ENCODE assay signal across 18 cellular contexts in the genomic region with DNA sequence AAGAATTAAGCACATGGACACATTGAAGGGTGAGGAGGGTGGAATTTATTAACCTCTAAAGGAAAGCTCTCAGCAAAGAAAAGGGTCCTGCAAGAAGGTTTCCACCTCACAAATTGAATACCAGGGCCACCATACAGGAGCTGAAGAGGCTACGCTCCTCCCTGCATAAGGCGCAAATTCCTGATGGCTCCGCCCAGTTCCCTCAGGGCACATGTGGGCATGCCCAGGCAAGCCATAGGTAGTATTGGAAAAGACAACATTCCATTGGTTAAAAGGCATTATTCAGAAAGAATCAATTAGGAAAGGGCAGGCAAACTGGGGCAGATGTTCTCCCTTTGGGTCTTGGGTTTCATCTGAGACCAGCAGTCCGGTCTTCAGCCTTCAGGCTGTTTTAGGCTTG.
"Had no signal": no experiment of that assay in that cellular context is flagged by ENCODE, and none has a peak within 500 bp of the region (broad histone marks: within the 10 kb centered on the region; RNA-seq: fewer than 3 reads in every experiment).

No MANE protein-coding gene starts in this region.

- H3K4me3 ChIP-seq: ascending aorta, left lung, stomach, thoracic aorta had no signal

- H3K27me3 ChIP-seq: ascending aorta, left lung, stomach had no signal

- H3K36me3 Mint-ChIP-seq: naive B cell had no signal

- H3K9ac ChIP-seq: parathyroid adenoma had no signal

- ATAC-seq: activated CD4-positive, alpha-beta T cell treated with anti-CD3 and anti-CD28 coated beads for 36 hours; activated CD8-positive, alpha-beta T cell treated with anti-CD3 and anti-CD28 coated beads for 36 hours; left lung had no signal

- H3K4me3 Mint-ChIP-seq: activated CD4-positive, alpha-beta T cell treated with anti-CD3 and anti-CD28 coated beads for 36 hours; activated CD8-positive, alpha-beta T cell treated with anti-CD3 and anti-CD28 coated beads for 36 hours; activated T-helper 1 cell treated with anti-CD3 and anti-CD28 coated beads, Interleukin-12 subunit alpha, Interleukin-12 subunit beta, Interleukin-2, Interleukin-4 antibody, amounts not matched to agents 30 ng/mL and 10 ng/mL and 1 ng/mL, durations not matched to agents 14 hours and 24 hours and 36 hours; naive B cell had no signal

- H3K36me3 ChIP-seq: ascending aorta, left lung, stomach, thoracic aorta had no signal

- H2AFZ ChIP-seq: parathyroid adenoma had no signal

- H3K27me3 Mint-ChIP-seq: activated CD4-positive, alpha-beta T cell treated with anti-CD3 and anti-CD28 coated beads for 36 hours; activated CD8-positive, alpha-beta T cell treated with anti-CD3 and anti-CD28 coated beads for 36 hours; naive B cell had no signal

- H3K27ac Mint-ChIP-seq: activated CD4-positive, alpha-beta T cell treated with anti-CD3 and anti-CD28 coated beads for 36 hours; activated CD8-positive, alpha-beta T cell treated with anti-CD3 and anti-CD28 coated beads for 36 hours; activated T-helper 1 cell treated with anti-CD3 and anti-CD28 coated beads, Interleukin-12 subunit alpha, Interleukin-12 subunit beta, Interleukin-2, Interleukin-4 antibody, amounts not matched to agents 30 ng/mL and 10 ng/mL and 1 ng/mL, durations not matched to agents 14 hours and 24 hours and 36 hours; naive B cell had no signal

- H3K4me1 ChIP-seq: parathyroid adenoma had no signal

- H3K4me1 Mint-ChIP-seq: activated CD4-positive, alpha-beta T cell treated with anti-CD3 and anti-CD28 coated beads for 36 hours; naive B cell had no signal

- H3K9me3 ChIP-seq: ascending aorta, stomach, thoracic aorta had no signal

- DNase-seq: activated CD4-positive, alpha-beta T cell treated with anti-CD3 and anti-CD28 coated beads for 36 hours; activated CD8-positive, alpha-beta memory T cell treated with anti-CD3 and anti-CD28 coated beads, Interleukin-2, amount 50 U/mL, for 48 hours; activated CD8-positive, alpha-beta T cell treated with anti-CD3 and anti-CD28 coated beads for 36 hours; activated naive CD4-positive, alpha-beta T cell; caudate nucleus; cortex of kidney; effector memory CD4-positive, alpha-beta T cell; erythroblast; left lung; naive B cell; retina; small intestine; stomach; T-helper 1 cell had no signal

- H3K79me2 ChIP-seq: parathyroid adenoma had no signal

- H3K27ac ChIP-seq: left lung, parathyroid adenoma, stomach, thoracic aorta had no signal

- H3K9me3 Mint-ChIP-seq: activated CD8-positive, alpha-beta T cell treated with anti-CD3 and anti-CD28 coated beads for 36 hours; activated T-helper 1 cell treated with anti-CD3 and anti-CD28 coated beads, Interleukin-12 subunit alpha, Interleukin-12 subunit beta, Interleukin-2, Interleukin-4 antibody, amounts not matched to agents 30 ng/mL and 10 ng/mL and 1 ng/mL, durations not matched to agents 14 hours and 24 hours and 36 hours had no signal
